In the genomic region with DNA sequence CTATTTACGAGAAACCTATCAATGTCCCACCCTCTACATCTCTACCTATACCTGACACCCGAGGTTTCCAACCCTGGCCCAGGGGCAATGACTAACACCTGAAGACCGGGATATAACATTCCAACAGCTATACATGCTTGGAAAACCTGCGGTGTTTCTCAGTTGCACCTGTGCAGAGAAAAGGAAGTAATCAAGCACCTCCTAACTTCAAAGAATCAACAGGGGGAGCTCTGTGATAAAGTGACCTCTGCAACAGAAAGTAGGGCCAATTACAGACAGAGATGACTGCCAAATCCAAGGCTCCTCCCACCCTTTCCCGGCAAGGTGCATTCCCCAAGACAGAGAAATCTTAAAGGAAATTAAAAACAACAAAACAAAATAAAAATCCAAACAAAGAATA, we compare ENCODE assay signal across 8 cellular contexts. TPM values are rescaled to one million over a fixed set of nuclear protein-coding genes. Genes with fewer than 3 reads are reported as not detected.
A peak's percentile ranks its signal among the peaks of the same experiment; 100 is the strongest.
DNase-seq lines count a peak whose midpoint lies in the region; ATAC-seq and TF ChIP-seq lines count a peak whose summit lies in the region.

No MANE protein-coding gene starts in this region.

- CTCF ChIA-PET in OCI-LY7 (lab: Charles Lee; ENCODE audit: unreplicated experiment): interaction anchor here (0.6 to 1.7 kb wide), 5 partner anchors 11 to 42 kb away, joined by 3 to 7 read pairs (median 5); a partner anchor contains a TSS

- WGBS in esophagus squamous epithelium, 2 donors: 13 to 26% methylated on average over 5 of the region's 5 CpGs

- H2AFZ ChIP-seq in OCI-LY7 (ENCODE audit: low read length): no peak overlapping the region

- no peak overlapping the region for H3K4me3 ChIP-seq in OCI-LY7 (ENCODE audit: low read depth, low read length, poor library complexity, severe bottlenecking)
- no peak overlapping the region for H3K4me3 ChIP-seq in esophagus squamous epithelium

- peak; percentile 85 for ATAC-seq in HG02885 (IDR thresholded peaks at IDR 0.05; ENCODE audit: poor library complexity, unreplicated experiment)

- peak; percentile 18 for DNase-seq in AG20443 (ENCODE audit: low spot score)
- DNase-seq in GM13976 (ENCODE audit: low spot score): no peak
- peak; percentile 35 for DNase-seq in OCI-LY7 (ENCODE audit: low spot score)
- no peak for DNase-seq in esophagus squamous epithelium (lab: John Stamatoyannopoulos, UW)
- peak; percentile 57 for DNase-seq in pons (ENCODE audit: low spot score)
- DNase-seq in stimulated activated CD4-positive, alpha-beta T cell treated with anti-CD3 and anti-CD28 coated beads, Interleukin-4, amount 100 ng/mL, for 4 hours: no peak
- DNase-seq in putamen (ENCODE audit: low spot score): no peak

- H3K9me3 ChIP-seq in OCI-LY7 (ENCODE audit: low read length): no peaks in the 10 kb centered on the region
- no peaks in the 10 kb centered on the region for H3K9me3 ChIP-seq in esophagus squamous epithelium

- H3K9me2 ChIP-seq in OCI-LY7 (ENCODE audit: insufficient read depth, low read length): no peaks in the 10 kb centered on the region

- H3K4me2 ChIP-seq in OCI-LY7 (ENCODE audit: low read length): peak overlapping the region; percentile 35

- H3K79me2 ChIP-seq in OCI-LY7 (ENCODE audit: insufficient read depth, low read depth, low read length): peaks cover 38% of the 10 kb centered on the region; the same call in 1 of the 2 replicates

- in situ Hi-C loops in GM13976 (cut with MboI; ENCODE audit: low sequenced_read_pairs, unreplicated experiment): loop anchor here (25.0 kb wide), 1 partner anchor 172 kb away; no protein-coding TSS in a partner anchor

- H3K27ac ChIP-seq in OCI-LY7 (ENCODE audit: low read depth, low read length, poor library complexity, severe bottlenecking) (no peak overlapping the region), esophagus squamous epithelium (peak overlapping the region in 2 of 4 donors; percentile 18 to 31)

- no TSS peak for BruUV-seq in OCI-LY7 (replicated peaks; lab: Mats Ljungman, UMichigan)

- POLR2A ChIA-PET in OCI-LY7 (lab: Charles Lee): interaction anchor here (0.6 kb wide), 1 partner anchor 12 kb away, joined by 3 read pairs; no protein-coding TSS in a partner anchor

- peak; percentile 44 for TF ChIP-seq CTCF in GM13976 (IDR thresholded peaks at IDR 0.05; ENCODE audit: borderline replicate concordance, control extremely low read depth, extremely low read depth, insufficient read depth, missing control alignments)
- peak; percentile 75 for TF ChIP-seq CTCF in OCI-LY7 (conservative IDR thresholded peaks at IDR 0.05; ENCODE audit: low read length)
- peak in 5 of 6 experiments; percentile 37 to 67 (median 45) for TF ChIP-seq CTCF in esophagus squamous epithelium (IDR thresholded peaks at IDR 0.05)

- peaks cover 25% of the 10 kb centered on the region for H4K20me1 ChIP-seq in OCI-LY7 (ENCODE audit: insufficient read depth, low read length)

- no peaks in the 10 kb centered on the region for H3K27me3 ChIP-seq in esophagus squamous epithelium

- H3K36me3 ChIP-seq in OCI-LY7 (ENCODE audit: insufficient read depth, low read length) (peaks cover 4% of the 10 kb centered on the region; the same call in 1 of the 2 replicates), esophagus squamous epithelium (peaks cover 0 to 7% (median 0%) of the 10 kb centered on the region in 3 donors)

- TF ChIP-seq POLR2A in esophagus squamous epithelium (IDR thresholded peaks at IDR 0.05): no peak

- intact Hi-C loops in OCI-LY7 (cut with micrococcal nuclease; ENCODE audit: unreplicated experiment): loop anchor here (1.0 to 10.0 kb wide), 3 partner anchors 41 to 230 kb away; a partner anchor contains a TSS
- intact Hi-C loops in esophagus squamous epithelium (cut with DNase I): no loop called here

- peaks cover 5% of the 10 kb centered on the region for H3K4me1 ChIP-seq in OCI-LY7 (ENCODE audit: insufficient read depth, low read length, poor library complexity, severe bottlenecking)
- H3K4me1 ChIP-seq in esophagus squamous epithelium: peaks cover 15 to 59% (median 24%) of the 10 kb centered on the region in 3 donors

RNA-seq across cellular contexts. Expression of a gene that starts 41.3 kb away (rescaled TPM):
- 9.5 and 10.9 TPM in 2 replicates for total RNA-seq in OCI-LY7 (2014; rRNA removed; shearing (Covaris generic))
- 22.4 and 25.4 TPM in 2 replicates for total RNA-seq in OCI-LY7 (2022)
- 10 to 100 TPM; 52.5 to 65.8 (median 57.7) TPM for total RNA-seq in esophagus squamous epithelium

Comparison
In these comparisons a context has a peak if more than half of its experiments do, and no peak if none do; other contexts are left out.
1. DNase-seq: peak in AG20443 (single experiment), OCI-LY7 (single experiment) and pons (single experiment); none in GM13976 (single experiment), esophagus squamous epithelium (single experiment), stimulated activated CD4-positive, alpha-beta T cell treated with anti-CD3 and anti-CD28 coated beads, Interleukin-4, amount 100 ng/mL, for 4 hours (0 of 2) and putamen (single experiment).
2. Peak in every context shown above with its lines, with median percentiles within 50 percentile points of each other: CTCF ChIP-seq.